In the genomic region with DNA sequence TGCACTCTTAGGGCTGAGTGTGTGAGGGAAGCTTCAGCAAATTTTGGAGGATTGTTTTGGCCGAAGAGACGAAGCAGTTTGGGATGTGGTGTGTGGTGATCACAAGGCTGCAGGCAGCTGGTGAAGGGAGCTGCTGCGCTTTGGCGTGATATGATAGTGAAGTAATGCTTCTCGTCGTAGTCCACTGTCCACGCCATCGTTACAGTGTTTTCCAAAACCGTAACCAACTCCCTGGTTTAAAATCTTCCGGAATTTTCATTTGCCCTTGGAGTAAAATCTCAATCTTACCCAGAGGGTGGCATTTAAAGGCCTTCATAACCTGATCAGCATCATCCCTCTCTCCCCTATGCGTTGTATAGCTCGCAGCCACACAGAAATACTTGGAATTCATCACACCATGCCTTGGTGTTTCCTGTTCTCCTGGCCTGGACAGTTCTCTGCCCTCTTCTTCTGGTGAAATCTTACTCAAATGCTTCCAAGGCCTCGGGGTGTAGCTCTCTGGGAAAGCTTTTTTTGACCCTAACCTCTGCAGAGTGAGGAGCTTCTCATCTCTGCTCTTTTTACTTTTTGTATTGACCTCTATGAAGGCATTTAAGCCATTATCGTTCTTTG, we compare ENCODE assay signal across 1 cellular context.
TF ChIP-seq lines count a peak whose summit lies in the region.

No MANE protein-coding gene starts in this region.

TF ChIP-seq in GM12878, 131 proteins besides CTCF, POLR2A, EP300 and RAD21 (continued from another document):
- TF ChIP-seq, protein P1, sequence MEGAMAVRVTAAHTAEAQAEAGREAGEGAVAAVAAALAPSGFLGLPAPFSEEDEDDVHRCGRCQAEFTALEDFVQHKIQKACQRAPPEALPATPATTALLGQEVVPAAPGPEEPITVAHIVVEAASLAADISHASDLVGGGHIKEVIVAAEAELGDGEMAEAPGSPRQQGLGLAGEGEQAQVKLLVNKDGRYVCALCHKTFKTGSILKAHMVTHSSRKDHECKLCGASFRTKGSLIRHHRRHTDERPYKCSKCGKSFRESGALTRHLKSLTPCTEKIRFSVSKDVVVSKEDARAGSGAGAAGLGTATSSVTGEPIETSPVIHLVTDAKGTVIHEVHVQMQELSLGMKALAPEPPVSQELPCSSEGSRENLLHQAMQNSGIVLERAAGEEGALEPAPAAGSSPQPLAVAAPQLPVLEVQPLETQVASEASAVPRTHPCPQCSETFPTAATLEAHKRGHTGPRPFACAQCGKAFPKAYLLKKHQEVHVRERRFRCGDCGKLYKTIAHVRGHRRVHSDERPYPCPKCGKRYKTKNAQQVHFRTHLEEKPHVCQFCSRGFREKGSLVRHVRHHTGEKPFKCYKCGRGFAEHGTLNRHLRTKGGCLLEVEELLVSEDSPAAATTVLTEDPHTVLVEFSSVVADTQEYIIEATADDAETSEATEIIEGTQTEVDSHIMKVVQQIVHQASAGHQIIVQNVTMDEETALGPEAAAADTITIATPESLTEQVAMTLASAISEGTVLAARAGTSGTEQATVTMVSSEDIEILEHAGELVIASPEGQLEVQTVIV (IDR thresholded peaks at IDR 0.05; ENCODE audit: borderline replicate concordance, partially characterized antibody): no peak
- TF ChIP-seq, protein P2, sequence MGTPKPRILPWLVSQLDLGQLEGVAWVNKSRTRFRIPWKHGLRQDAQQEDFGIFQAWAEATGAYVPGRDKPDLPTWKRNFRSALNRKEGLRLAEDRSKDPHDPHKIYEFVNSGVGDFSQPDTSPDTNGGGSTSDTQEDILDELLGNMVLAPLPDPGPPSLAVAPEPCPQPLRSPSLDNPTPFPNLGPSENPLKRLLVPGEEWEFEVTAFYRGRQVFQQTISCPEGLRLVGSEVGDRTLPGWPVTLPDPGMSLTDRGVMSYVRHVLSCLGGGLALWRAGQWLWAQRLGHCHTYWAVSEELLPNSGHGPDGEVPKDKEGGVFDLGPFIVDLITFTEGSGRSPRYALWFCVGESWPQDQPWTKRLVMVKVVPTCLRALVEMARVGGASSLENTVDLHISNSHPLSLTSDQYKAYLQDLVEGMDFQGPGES (IDR thresholded peaks at IDR 0.05): no peak
- TF ChIP-seq RAD51 (IDR thresholded peaks at IDR 0.05) (no peak), MEF2A (IDR thresholded peaks at IDR 0.05; ENCODE audit: insufficient read depth, low read depth, low read length) (no peak), RB1 (IDR thresholded peaks at IDR 0.05; ENCODE audit: borderline replicate concordance) (no peak), JUND (IDR thresholded peaks at IDR 0.05; ENCODE audit: low read depth, low read length) (no peak), WRNIP1 (IDR thresholded peaks at IDR 0.05; ENCODE audit: borderline replicate concordance, low read depth, low read length) (no peak), POLR2AphosphoS2 (IDR thresholded peaks at IDR 0.05; ENCODE audit: low read depth, low read length) (no peak), TCF12 (IDR thresholded peaks at IDR 0.05; ENCODE audit: low read depth, low read length) (no peak), TARDBP (IDR thresholded peaks at IDR 0.05; ENCODE audit: borderline replicate concordance) (no peak)
- TF ChIP-seq, protein P3, sequence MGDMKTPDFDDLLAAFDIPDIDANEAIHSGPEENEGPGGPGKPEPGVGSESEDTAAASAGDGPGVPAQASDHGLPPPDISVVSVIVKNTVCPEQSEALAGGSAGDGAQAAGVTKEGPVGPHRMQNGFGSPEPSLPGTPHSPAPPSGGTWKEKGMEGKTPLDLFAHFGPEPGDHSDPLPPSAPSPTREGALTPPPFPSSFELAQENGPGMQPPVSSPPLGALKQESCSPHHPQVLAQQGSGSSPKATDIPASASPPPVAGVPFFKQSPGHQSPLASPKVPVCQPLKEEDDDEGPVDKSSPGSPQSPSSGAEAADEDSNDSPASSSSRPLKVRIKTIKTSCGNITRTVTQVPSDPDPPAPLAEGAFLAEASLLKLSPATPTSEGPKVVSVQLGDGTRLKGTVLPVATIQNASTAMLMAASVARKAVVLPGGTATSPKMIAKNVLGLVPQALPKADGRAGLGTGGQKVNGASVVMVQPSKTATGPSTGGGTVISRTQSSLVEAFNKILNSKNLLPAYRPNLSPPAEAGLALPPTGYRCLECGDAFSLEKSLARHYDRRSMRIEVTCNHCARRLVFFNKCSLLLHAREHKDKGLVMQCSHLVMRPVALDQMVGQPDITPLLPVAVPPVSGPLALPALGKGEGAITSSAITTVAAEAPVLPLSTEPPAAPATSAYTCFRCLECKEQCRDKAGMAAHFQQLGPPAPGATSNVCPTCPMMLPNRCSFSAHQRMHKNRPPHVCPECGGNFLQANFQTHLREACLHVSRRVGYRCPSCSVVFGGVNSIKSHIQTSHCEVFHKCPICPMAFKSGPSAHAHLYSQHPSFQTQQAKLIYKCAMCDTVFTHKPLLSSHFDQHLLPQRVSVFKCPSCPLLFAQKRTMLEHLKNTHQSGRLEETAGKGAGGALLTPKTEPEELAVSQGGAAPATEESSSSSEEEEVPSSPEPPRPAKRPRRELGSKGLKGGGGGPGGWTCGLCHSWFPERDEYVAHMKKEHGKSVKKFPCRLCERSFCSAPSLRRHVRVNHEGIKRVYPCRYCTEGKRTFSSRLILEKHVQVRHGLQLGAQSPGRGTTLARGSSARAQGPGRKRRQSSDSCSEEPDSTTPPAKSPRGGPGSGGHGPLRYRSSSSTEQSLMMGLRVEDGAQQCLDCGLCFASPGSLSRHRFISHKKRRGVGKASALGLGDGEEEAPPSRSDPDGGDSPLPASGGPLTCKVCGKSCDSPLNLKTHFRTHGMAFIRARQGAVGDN (IDR thresholded peaks at IDR 0.05): no peak
